8 cellular contexts compared by ENCODE assay signal in genomic region chr2:169572821-169573159, GRCh38. TPM values are rescaled to one million over a fixed set of nuclear protein-coding genes. Genes with fewer than 3 reads are reported as not detected.
DNase-seq lines count a peak whose midpoint lies in the region; ATAC-seq, FAIRE-seq and TF ChIP-seq lines count a peak whose summit lies in the region.

No MANE protein-coding gene starts in this region.

- CTCF ChIA-PET in A549 (lab: Yijun Ruan, JAX): interaction anchor here (1.2 to 1.5 kb wide), 3 partner anchors 10 to 120 kb away, joined by 3 read pairs; no protein-coding TSS in a partner anchor

- TF ChIP-seq POLR2A in A549 (IDR thresholded peaks at IDR 0.05; ENCODE audit: low read length): no peak

- no peak for TF ChIP-seq EP300 in A549 (IDR thresholded peaks at IDR 0.05)

- H3K27ac ChIP-seq in A549 (peak overlapping the region; percentile 86 to 91), HUES6 (ENCODE audit: low read depth, low read length) (peak overlapping the region; percentile 73), muscle layer of duodenum (ENCODE audit: low read length) (peak overlapping the region; percentile 78)

- H3K4me3 ChIP-seq in A549 (peak overlapping the region; percentile 83), HUES6 (ENCODE audit: low read depth, low read length) (peak overlapping the region; percentile 88), muscle layer of duodenum (ENCODE audit: low read depth in 1 of 2, low read length in 2 of 2) (peak overlapping the region; percentile 84 to 96)

- H3K4me1 ChIP-seq in A549 (peaks cover 9% of the 10 kb centered on the region), HUES6 (ENCODE audit: control insufficient read depth, insufficient read depth, low read length) (0 out of 2 replicates have a peak, but pooled peaks cover 5% of the 10 kb centered on the region), muscle layer of duodenum (ENCODE audit: control insufficient read depth in 1 of 2, insufficient read depth in 2 of 2, low read length in 2 of 2) (no peaks in the 10 kb centered on the region)

- no peak for FAIRE-seq in A549 (lab: Jason Lieb, UNC)

- H3K27me3 ChIP-seq in HUES6 (ENCODE audit: control insufficient read depth, insufficient read depth, low read length): no peaks in the 10 kb centered on the region
- H3K27me3 ChIP-seq in muscle layer of duodenum (ENCODE audit: low read depth, low read length): no peaks in the 10 kb centered on the region

- peak overlapping the region; percentile 83 for H3K9ac ChIP-seq in HUES6 (ENCODE audit: low read length)

- H3K36me3 ChIP-seq in HUES6 (ENCODE audit: control insufficient read depth, insufficient read depth, low read length): no peaks in the 10 kb centered on the region; the same call in none of the 2 replicates
- no peaks in the 10 kb centered on the region for H3K36me3 ChIP-seq in muscle layer of duodenum (ENCODE audit: control insufficient read depth in 1 of 2, insufficient read depth in 2 of 2, low read length in 2 of 2)

- POLR2A ChIA-PET in A549 (lab: Yijun Ruan, JAX): interaction anchor here (1.2 kb wide), 1 partner anchor 12 kb away, joined by 6 read pairs; the partner anchor contains the start of gene PPIG

- no peak for TF ChIP-seq RAD21 in A549 (conservative IDR thresholded peaks at IDR 0.05 in 1 of 2, IDR thresholded peaks at IDR 0.05 in 1 of 2)

- in situ Hi-C loops in G401 (cut with HindIII; ENCODE audit: low sequenced_read_pairs): no loop called here

- peak overlapping the region; percentile 95 for H3K4me2 ChIP-seq in A549

- 0% methylated on average over 2 of the region's 2 CpGs for WGBS in A549 (ENCODE audit: missing lambda C conversion rate)

- no peak for ATAC-seq in A549
- no peak for ATAC-seq in GM19328 (IDR thresholded peaks at IDR 0.05; ENCODE audit: unreplicated experiment)

- no peak for TF ChIP-seq CTCF in A549 (IDR thresholded peaks at IDR 0.05)

- DNase-seq in A549 (ENCODE audit: low read depth in 1 of 2, low spot score in 1 of 2): no peak
- peak; percentile 12 for DNase-seq in cerebellar cortex (ENCODE audit: low spot score)
- no peak for DNase-seq in D341Med (ENCODE audit: low spot score)
- no peak for DNase-seq in AG08395 (ENCODE audit: low spot score)
- DNase-seq in G401 (ENCODE audit: low spot score): no peak

- H3K9me3 ChIP-seq in A549: no peaks in the 10 kb centered on the region
- H3K9me3 ChIP-seq in HUES6 (ENCODE audit: control insufficient read depth, insufficient read depth, low read depth, low read length): peaks cover 3% of the 10 kb centered on the region; the same call in 1 of the 2 replicates
- no peaks in the 10 kb centered on the region for H3K9me3 ChIP-seq in muscle layer of duodenum (ENCODE audit: control insufficient read depth in 1 of 2, low read length in 2 of 2)

TF ChIP-seq in A549, 52 proteins besides CTCF, POLR2A, EP300 and RAD21:
- TF ChIP-seq TP53 (CRISPR knock-in tag; IDR thresholded peaks at IDR 0.05) (no peak), EHMT2 (IDR thresholded peaks at IDR 0.05; ENCODE audit: low read depth) (no peak), NFE2L2 (conservative IDR thresholded peaks at IDR 0.05; ENCODE audit: low read length) (no peak), ESRRA (IDR thresholded peaks at IDR 0.05; ENCODE audit: borderline replicate concordance, low read length) (no peak), ATOH8 (CRISPR knock-in tag; IDR thresholded peaks at IDR 0.05; ENCODE audit: low read depth) (no peak), JUNB (IDR thresholded peaks at IDR 0.05) (no peak), KDM1A (IDR thresholded peaks at IDR 0.05; ENCODE audit: low read depth) (no peak), HOXB5 (CRISPR knock-in tag; IDR thresholded peaks at IDR 0.05) (no peak), ELK1 (IDR thresholded peaks at IDR 0.05; ENCODE audit: low read depth, low read length) (no peak), MYC (IDR thresholded peaks at IDR 0.05; ENCODE audit: borderline replicate concordance, low read length) (no peak), FOSB (CRISPR knock-in tag; IDR thresholded peaks at IDR 0.05) (no peak), HMGXB4 (CRISPR knock-in tag; IDR thresholded peaks at IDR 0.05; ENCODE audit: borderline replicate concordance) (no peak), SREBF2 (IDR thresholded peaks at IDR 0.05) (no peak), POLR2AphosphoS2 (conservative IDR thresholded peaks at IDR 0.05; ENCODE audit: low read length) (no peak), RNF2 (IDR thresholded peaks at IDR 0.05; ENCODE audit: borderline replicate concordance, low read depth) (no peak), ZSCAN20 (CRISPR knock-in tag; IDR thresholded peaks at IDR 0.05) (no peak), REST (IDR thresholded peaks at IDR 0.05) (no peak), GATA3 (IDR thresholded peaks at IDR 0.05; ENCODE audit: borderline replicate concordance) (no peak)

RNA-seq across cellular contexts. Expression of gene FASTKD1, which starts 0.9 kb away (rescaled TPM):
- polyA plus RNA-seq in A549 (2011; rRNA removed) (41.8 and 52.9 TPM in 2 replicates), A549 (2017; fragmentation: RNase III; extraction: RNeasy Plus Mini Kit Qiagen cat#74134 plus additional on column Dnase treatment) (27.2 to 30.8 TPM (median 28.1 TPM) in 3 replicates)
- 11.4 and 11.8 TPM in 2 replicates for polyA plus RNA-seq in A549 (2012; cell fraction: cytosol; rRNA removed)
- 7.2 and 10.9 TPM in 2 replicates for polyA plus RNA-seq in A549 (2012; cell fraction: nucleus; rRNA removed)
- polyA minus RNA-seq in A549 (2011; rRNA and poly(A)+ RNA removed): 13.5 and 15.9 TPM in 2 replicates
- 20.2 and 27.7 TPM in 2 replicates for total RNA-seq in G401 (2014; rRNA removed; shearing (Covaris generic))

RNA-seq across cellular contexts. Expression of gene PPIG, which starts 11.4 kb away (rescaled TPM):
- polyA plus RNA-seq in A549 (2011; rRNA removed) (46.4 and 70.8 TPM in 2 replicates), A549 (2017; fragmentation: RNase III; extraction: RNeasy Plus Mini Kit Qiagen cat#74134 plus additional on column Dnase treatment) (57.9 to 61.2 TPM (median 60.5 TPM) in 3 replicates)
- polyA plus RNA-seq in A549 (2012; cell fraction: cytosol; rRNA removed): 9.9 and 10.6 TPM in 2 replicates
- 5.5 and 9.8 TPM in 2 replicates for polyA plus RNA-seq in A549 (2012; cell fraction: nucleus; rRNA removed)
- polyA minus RNA-seq in A549 (2011; rRNA and poly(A)+ RNA removed): 6.2 and 7.3 TPM in 2 replicates
- total RNA-seq in G401 (2014; rRNA removed; shearing (Covaris generic)): 39.5 and 57.5 TPM in 2 replicates
